17 cellular contexts compared by ENCODE assay signal in genomic region chr2:16296331-16297250, GRCh38.
A peak's percentile ranks its signal among the peaks of the same experiment; 100 is the strongest.
DNase-seq lines count a peak whose midpoint lies in the region; TF ChIP-seq lines count a peak whose summit lies in the region.
"Had no signal": no experiment of that assay in that cellular context is flagged by ENCODE, and none has a peak within 500 bp of the region (broad histone marks: within the 10 kb centered on the region; RNA-seq: fewer than 3 reads in every experiment).

No MANE protein-coding gene starts in this region.

- H2BK5ac ChIP-seq in trophoblast cell (ENCODE audit: low read depth, low read length, poor library complexity), result no peak overlapping the region

- H3K27ac ChIP-seq in trophoblast cell (ENCODE audit: low read depth, low read length) (peak overlapping the region; percentile 10), spleen (no peak overlapping the region)
- H3K27ac ChIP-seq: BLaER1, C4-2B had no signal

- H3K36me3 Mint-ChIP-seq in Caco-2 (ENCODE audit: insufficient read depth, unreplicated experiment) (no peaks in the 10 kb centered on the region), nephron progenitor cell (ENCODE audit: low read depth) (peaks cover 8% of the 10 kb centered on the region)
- H3K36me3 Mint-ChIP-seq: CD4-positive, CD25-positive, alpha-beta regulatory T cell; CD8-positive, alpha-beta T cell had no signal

- no peak overlapping the region for H4K12ac ChIP-seq in trophoblast cell (ENCODE audit: low read depth, low read length)

- BruUV-seq in Caco-2 (replicated peaks; lab: Mats Ljungman, UMichigan), result no TSS peak

- H3K4me1 Mint-ChIP-seq in Caco-2 (ENCODE audit: low read depth, unreplicated experiment) (peaks cover 22% of the 10 kb centered on the region), nephron progenitor cell (peaks cover 15% of the 10 kb centered on the region)
- H3K4me1 Mint-ChIP-seq: CD4-positive, CD25-positive, alpha-beta regulatory T cell had no signal

- H3K9ac ChIP-seq in trophoblast cell (ENCODE audit: low read length), result no peak overlapping the region
- H3K9ac ChIP-seq: BLaER1 had no signal

- intact Hi-C loops in Caco-2 (cut with micrococcal nuclease; ENCODE audit: unreplicated experiment) (loop anchor here (10.0 kb wide), 1 partner anchor 308 kb away; no protein-coding TSS in a partner anchor), spleen (cut with DNase I; ENCODE audit: low total_unique reads) (no loop called here)

- H3K79me2 ChIP-seq in trophoblast cell (ENCODE audit: control insufficient read depth, insufficient read depth, low read length, poor library complexity), result no peaks in the 10 kb centered on the region

- TF ChIP-seq CTCF in BE2C (IDR thresholded peaks at IDR 0.05; ENCODE audit: low read depth, low read length) (no peak), Caco-2 (IDR thresholded peaks at IDR 0.05; ENCODE audit: insufficient read depth in 1 of 2, low read depth in 1 of 2, low read length in 1 of 2, severe bottlenecking in 1 of 2, unreplicated experiment in 1 of 2) (no peak), nephron progenitor cell (IDR thresholded peaks at IDR 0.05) (no peak), spleen (IDR thresholded peaks at IDR 0.05 in 8 of 11, conservative IDR thresholded peaks at IDR 0.05 in 3 of 11) (no peak)

- H3K4me3 Mint-ChIP-seq in Caco-2 (ENCODE audit: unreplicated experiment) (no peak overlapping the region), nephron progenitor cell (no peak overlapping the region)
- H3K4me3 Mint-ChIP-seq: CD4-positive, CD25-positive, alpha-beta regulatory T cell; CD8-positive, alpha-beta T cell; HFFc6 had no signal

- H3K36me3 ChIP-seq in BE2C, result no peaks in the 10 kb centered on the region
- no peaks in the 10 kb centered on the region for H3K36me3 ChIP-seq in Caco-2 (ENCODE audit: control insufficient read depth, insufficient read depth, low read length)
- no peaks in the 10 kb centered on the region for H3K36me3 ChIP-seq in trophoblast cell (ENCODE audit: control insufficient read depth in 1 of 2, insufficient read depth in 2 of 2, low read length in 2 of 2)
- no peaks in the 10 kb centered on the region for H3K36me3 ChIP-seq in spleen
- H3K36me3 ChIP-seq: BLaER1, HAP-1 had no signal

- WGBS in trophoblast cell (ENCODE audit: extremely low coverage, insufficient coverage, insufficient read length), result no CpG with 5 or more reads among the region's 8 CpGs
- WGBS in spleen, 5 donors, result 74 to 86% (median 76%) methylated on average over 8 of the region's 8 CpGs

- no peak overlapping the region for H3K4me3 ChIP-seq in BE2C (ENCODE audit: low read depth, low read length)
- H3K4me3 ChIP-seq in Caco-2 (ENCODE audit: low read depth, low read length), result no peak overlapping the region
- H3K4me3 ChIP-seq in trophoblast cell (ENCODE audit: low read depth, low read length), result no peak overlapping the region
- no peak overlapping the region for H3K4me3 ChIP-seq in spleen
- H3K4me3 ChIP-seq: BLaER1, HAP-1 had no signal

- H3K27me3 Mint-ChIP-seq in Caco-2 (ENCODE audit: insufficient read depth, unreplicated experiment), result no peaks in the 10 kb centered on the region
- H3K27me3 Mint-ChIP-seq in nephron progenitor cell (ENCODE audit: low read depth, poor library complexity), result peaks cover 3% of the 10 kb centered on the region
- H3K27me3 Mint-ChIP-seq: CD4-positive, CD25-positive, alpha-beta regulatory T cell had no signal

- H3K4ac ChIP-seq in trophoblast cell (ENCODE audit: low read depth, low read length), result no peak overlapping the region

- no peak overlapping the region for H4K91ac ChIP-seq in trophoblast cell (ENCODE audit: low read depth, low read length)

- H3K4me1 ChIP-seq in BE2C (peaks cover 30% of the 10 kb centered on the region), Caco-2 (peaks cover 20% of the 10 kb centered on the region), trophoblast cell (ENCODE audit: control insufficient read depth in 1 of 2, insufficient read depth in 2 of 2, low read length in 2 of 2) (peaks cover 8 to 9% of the 10 kb centered on the region in 2 experiments), spleen (no peaks in the 10 kb centered on the region)
- H3K4me1 ChIP-seq: BLaER1, HAP-1 had no signal

- H3K23ac ChIP-seq in trophoblast cell (ENCODE audit: low read length), result no peak overlapping the region

- H3K4me2 ChIP-seq in trophoblast cell (ENCODE audit: low read length), result no peak overlapping the region
- H3K4me2 ChIP-seq: BLaER1 had no signal

- H4K8ac ChIP-seq in trophoblast cell (ENCODE audit: low read depth, low read length), result peak overlapping the region; percentile 6

- TF ChIP-seq POLR2A in spleen (IDR thresholded peaks at IDR 0.05), result no peak

- peaks cover 23% of the 10 kb centered on the region for H3K9me3 Mint-ChIP-seq in Caco-2 (ENCODE audit: unreplicated experiment)
- H3K9me3 Mint-ChIP-seq in nephron progenitor cell, result peaks cover 20% of the 10 kb centered on the region

- no peak overlapping the region for H2BK12ac ChIP-seq in trophoblast cell (ENCODE audit: low read length)

- POLR2A ChIA-PET in Caco-2 (lab: Charles Lee), result no interaction called here

- H3K14ac ChIP-seq in trophoblast cell (ENCODE audit: low read length), result no peak overlapping the region

- H3K27me3 ChIP-seq in BE2C (no peaks in the 10 kb centered on the region), Caco-2 (replicated peaks; ENCODE audit: control insufficient read depth, insufficient read depth, low read length) (no peaks in the 10 kb centered on the region), trophoblast cell (ENCODE audit: insufficient read depth, low read length) (no peaks in the 10 kb centered on the region), spleen (replicated peaks in 1 of 7) (no peaks in the 10 kb centered on the region)
- H3K27me3 ChIP-seq: BLaER1 had no signal

- H2AFZ ChIP-seq in trophoblast cell (ENCODE audit: insufficient read depth, low read length, poor library complexity), result no peak overlapping the region

- peak; percentile 100 for DNase-seq in BE2C
- no peak for DNase-seq in Caco-2
- DNase-seq in nephron progenitor cell, result no peak
- DNase-seq in trophoblast cell, result peak; percentile 50 to 90
- DNase-seq in SW 1271 (lab: John Stamatoyannopoulos, UW), result no peak
- no peak for DNase-seq in spleen
- DNase-seq: CD4-positive, CD25-positive, alpha-beta regulatory T cell; CD8-positive, alpha-beta T cell; DMS 273 treated with DMSO at 0.1 percent for 48 hours; DMS79; EL; GF-D8; GOT3; HFFc6 had no signal

- H3K18ac ChIP-seq in trophoblast cell (ENCODE audit: low read length), result no peak overlapping the region

- peaks cover 6% of the 10 kb centered on the region for H3K79me1 ChIP-seq in trophoblast cell (ENCODE audit: low read length)

- CTCF ChIA-PET in Caco-2 (lab: Charles Lee), result no interaction called here

- H2BK120ac ChIP-seq in trophoblast cell (ENCODE audit: insufficient read depth, low read length, poor library complexity), result peak overlapping the region; percentile 4

- H3K9me3 ChIP-seq in BE2C (peaks cover 34% of the 10 kb centered on the region), Caco-2 (peaks cover 18% of the 10 kb centered on the region), trophoblast cell (ENCODE audit: insufficient read depth, low read depth, low read length) (no peaks in the 10 kb centered on the region), spleen (peaks cover 0 to 10% (median 2%) of the 10 kb centered on the region in 8 donors)
- H3K9me3 ChIP-seq: BLaER1, HAP-1 had no signal

- H3K27ac Mint-ChIP-seq in Caco-2 (ENCODE audit: unreplicated experiment) (peak overlapping the region; percentile 2), nephron progenitor cell (peak overlapping the region; percentile 12)
- H3K27ac Mint-ChIP-seq: CD4-positive, CD25-positive, alpha-beta regulatory T cell; CD8-positive, alpha-beta T cell; HFFc6 had no signal

- H2AK5ac ChIP-seq in trophoblast cell (ENCODE audit: low read length), result no peak overlapping the region

Comparison
In these comparisons a context has a peak if more than half of its experiments do, and no peak if none do; other contexts are left out.
1. DNase-seq: peak in BE2C (single experiment) and trophoblast cell (2 of 2); none in Caco-2 (0 of 2), nephron progenitor cell (single experiment), SW 1271 (0 of 2) and spleen (single experiment).